Comparison of ENCODE assay signal across 8 cellular contexts in genomic region chr3:47266709-47267489, GRCh38. TPM values are rescaled to one million over a fixed set of nuclear protein-coding genes. Genes with fewer than 3 reads are reported as not detected.
DNase-seq lines count a peak whose midpoint lies in the region; ATAC-seq lines count a peak whose summit lies in the region.

No MANE protein-coding gene starts in this region.

- ATAC-seq in HG02884 (IDR thresholded peaks at IDR 0.05; ENCODE audit: unreplicated experiment) (no peak), GM21528 (IDR thresholded peaks at IDR 0.05; ENCODE audit: low FRiP score, unreplicated experiment) (no peak)

- H3K36me3 Mint-ChIP-seq in activated CD4-positive, alpha-beta T cell treated with anti-CD3 and anti-CD28 coated beads, Interleukin-2, amount 10 ng/mL, durations not matched to agents 24 days and 14 days (ENCODE audit: low read depth), result no peaks in the 10 kb centered on the region

- peaks cover 4% of the 10 kb centered on the region for H3K4me1 Mint-ChIP-seq in activated CD4-positive, alpha-beta T cell treated with anti-CD3 and anti-CD28 coated beads, Interleukin-2, amount 10 ng/mL, durations not matched to agents 24 days and 14 days

- intact Hi-C loops in activated CD4-positive, alpha-beta T cell treated with anti-CD3 and anti-CD28 coated beads, Interleukin-2, amount 10 ng/mL, durations not matched to agents 24 days and 14 days (cut with micrococcal nuclease), result no loop called here
- intact Hi-C loops in cardiac septum (cut with DNase I), result loop anchor here (2.0 kb wide), 1 partner anchor 16 kb away; the partner anchor contains the start of genes KIF9 and KLHL18

- no peak overlapping the region for H3K4me3 Mint-ChIP-seq in activated CD4-positive, alpha-beta T cell treated with anti-CD3 and anti-CD28 coated beads, Interleukin-2, amount 10 ng/mL, durations not matched to agents 24 days and 14 days

- DNase-seq in activated CD4-positive, alpha-beta T cell treated with anti-CD3 and anti-CD28 coated beads for 24 hours (ENCODE audit: low read depth in 2 of 2), result peak; percentile 19 to 20
- no peak for DNase-seq in activated CD4-positive, alpha-beta T cell treated with anti-CD3 and anti-CD28 coated beads, Interleukin-2, amount 10 ng/mL, durations not matched to agents 24 days and 14 days
- DNase-seq in NAMALWA (ENCODE audit: low spot score) (peak; percentile 89), cardiac septum (ENCODE audit: low spot score) (peak; percentile 94)
- DNase-seq in activated T-cell treated with anti-CD3 and anti-CD28 coated beads, Interleukin-2, amount 50 U/mL, for 48 hours, result peak; percentile 66 to 70
- DNase-seq in stimulated activated CD4-positive, alpha-beta T cell treated with anti-CD3 and anti-CD28 coated beads, Interleukin-12 subunit alpha, Interleukin-12 subunit beta, amount 100 ng/mL, for 4 hours, result peak; percentile 30

- H3K27ac Mint-ChIP-seq in activated CD4-positive, alpha-beta T cell treated with anti-CD3 and anti-CD28 coated beads, Interleukin-2, amount 10 ng/mL, durations not matched to agents 24 days and 14 days, result no peak overlapping the region

- no peaks in the 10 kb centered on the region for H3K27me3 Mint-ChIP-seq in activated CD4-positive, alpha-beta T cell treated with anti-CD3 and anti-CD28 coated beads, Interleukin-2, amount 10 ng/mL, durations not matched to agents 24 days and 14 days

- H3K9me3 Mint-ChIP-seq in activated CD4-positive, alpha-beta T cell treated with anti-CD3 and anti-CD28 coated beads, Interleukin-2, amount 10 ng/mL, durations not matched to agents 24 days and 14 days, result no peaks in the 10 kb centered on the region

RNA-seq across cellular contexts. Expression of gene KIF9, which starts 15.7 kb away (rescaled TPM):
- total RNA-seq in activated CD4-positive, alpha-beta T cell treated with anti-CD3 and anti-CD28 coated beads, Interleukin-2, amount 10 ng/mL, durations not matched to agents 24 days and 14 days, result 3.0 and 3.6 TPM in 2 replicates
- total RNA-seq in cardiac septum, result 11.7 TPM

RNA-seq across cellular contexts. Expression of gene KLHL18, which starts 15.8 kb away (rescaled TPM):
- 47.0 and 49.3 TPM in 2 replicates for total RNA-seq in activated CD4-positive, alpha-beta T cell treated with anti-CD3 and anti-CD28 coated beads, Interleukin-2, amount 10 ng/mL, durations not matched to agents 24 days and 14 days
- total RNA-seq in cardiac septum, result 47.6 TPM
